35 cellular contexts compared by ENCODE assay signal in the genomic region with DNA sequence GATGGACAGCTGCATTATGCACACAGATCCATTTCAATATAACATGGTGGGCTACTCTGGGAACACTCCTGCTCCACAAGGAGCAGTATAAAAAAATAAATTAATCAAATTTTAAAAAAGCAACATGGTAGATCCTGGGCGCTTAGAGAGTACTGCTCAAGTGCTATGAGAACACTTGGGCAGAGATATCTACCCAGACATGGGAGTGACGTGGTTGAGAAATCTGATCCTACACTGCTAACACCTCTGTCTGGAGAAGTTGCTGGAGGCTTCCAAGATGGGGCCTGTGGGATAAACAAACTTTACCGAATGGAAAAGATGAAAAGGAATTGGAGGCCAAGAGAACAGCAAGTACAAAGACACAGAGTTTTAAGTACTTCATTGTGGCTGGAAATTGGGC. TPM values are rescaled to one million over a fixed set of nuclear protein-coding genes. Genes with fewer than 3 reads are reported as not detected.
"Had no signal": no experiment of that assay in that cellular context is flagged by ENCODE, and none has a peak within 500 bp of the region (broad histone marks: within the 10 kb centered on the region; RNA-seq: fewer than 3 reads in every experiment).

No MANE protein-coding gene starts in this region.

- H3K27ac Mint-ChIP-seq: activated B cell treated with CpG ODN at 0.5 μM for 24 hours; activated CD4-positive, alpha-beta memory T cell treated with anti-CD3 and anti-CD28 coated beads for 36 hours; activated CD4-positive, alpha-beta T cell treated with anti-CD3 and anti-CD28 coated beads, Interleukin-2, amount 10 ng/mL, durations not matched to agents 24 days and 14 days; activated CD8-positive, alpha-beta T cell treated with anti-CD3 and anti-CD28 coated beads for 36 hours; activated naive CD4-positive, alpha-beta T cell treated with anti-CD3 and anti-CD28 coated beads for 36 hours; activated naive CD4-positive, alpha-beta T cell treated with anti-CD3 and anti-CD28 coated beads, Interleukin-2, amount 50 U/mL, for 72 hours; activated T-cell treated with anti-CD3 and anti-CD28 coated beads, Interleukin-2, amount 50 U/mL, for 72 hours; activated T-helper 1 cell treated with anti-CD3 and anti-CD28 coated beads, Interleukin-12 subunit alpha, Interleukin-12 subunit beta, Interleukin-2, Interleukin-4 antibody, amounts not matched to agents 30 ng/mL and 10 ng/mL and 1 ng/mL, durations not matched to agents 14 hours and 24 hours and 36 hours; activated T-helper 17 cell treated with anti-CD3 and anti-CD28 coated beads, Interleukin-2, amount 50 U/mL, for 72 hours; T-helper 1 cell treated with Interleukin-12 subunit alpha and Interleukin-12 subunit beta and Interleukin-4 antibody, amounts not matched to agents 30 μg/mL and 1 μg/mL, for 36 hours; T-helper 2 cell treated with Interferon-gamma antibody and Interleukin-4, amounts not matched to agents 5 μg/mL and 100 μg/mL, for 36 hours had no signal

- H3K4me1 Mint-ChIP-seq: activated B cell treated with CpG ODN at 0.5 μM for 24 hours; activated CD4-positive, alpha-beta T cell treated with anti-CD3 and anti-CD28 coated beads, Interleukin-2, amount 10 ng/mL, durations not matched to agents 24 days and 14 days; activated T-helper 17 cell treated with anti-CD3 and anti-CD28 coated beads, Interleukin-2, amount 50 U/mL, for 72 hours had no signal

- ATAC-seq: activated CD8-positive, alpha-beta T cell treated with anti-CD3 and anti-CD28 coated beads for 36 hours; activated naive CD4-positive, alpha-beta T cell treated with anti-CD3 and anti-CD28 coated beads, Interleukin-2, amount 50 U/mL, for 72 hours; activated T-cell treated with anti-CD3 and anti-CD28 coated beads, Interleukin-2, amount 50 U/mL, for 4 hours; activated T-cell treated with anti-CD3 and anti-CD28 coated beads, Interleukin-2, amount 50 U/mL, for 72 hours; activated T-helper 17 cell treated with anti-CD3 and anti-CD28 coated beads, Interleukin-2, amount 50 U/mL, for 72 hours; body of pancreas had no signal

- H3K27me3 Mint-ChIP-seq: activated B cell treated with CpG ODN at 0.5 μM for 24 hours; activated CD4-positive, alpha-beta memory T cell treated with anti-CD3 and anti-CD28 coated beads for 36 hours; activated CD4-positive, alpha-beta T cell treated with anti-CD3 and anti-CD28 coated beads, Interleukin-2, amount 10 ng/mL, durations not matched to agents 24 days and 14 days; activated CD8-positive, alpha-beta T cell treated with anti-CD3 and anti-CD28 coated beads for 36 hours; activated T-helper 17 cell treated with anti-CD3 and anti-CD28 coated beads, Interleukin-2, amount 50 U/mL, for 72 hours had no signal

- H3K36me3 ChIP-seq: breast epithelium had no signal

- H3K4me3 Mint-ChIP-seq: activated B cell treated with CpG ODN at 0.5 μM for 24 hours; activated CD4-positive, alpha-beta memory T cell treated with anti-CD3 and anti-CD28 coated beads for 36 hours; activated CD4-positive, alpha-beta T cell treated with anti-CD3 and anti-CD28 coated beads, Interleukin-2, amount 10 ng/mL, durations not matched to agents 24 days and 14 days; activated CD8-positive, alpha-beta T cell treated with anti-CD3 and anti-CD28 coated beads for 36 hours; activated naive CD4-positive, alpha-beta T cell treated with anti-CD3 and anti-CD28 coated beads for 36 hours; activated T-cell treated with anti-CD3 and anti-CD28 coated beads, Interleukin-2, amount 50 U/mL, for 4 hours; activated T-cell treated with anti-CD3 and anti-CD28 coated beads, Interleukin-2, amount 50 U/mL, for 72 hours; activated T-helper 1 cell treated with anti-CD3 and anti-CD28 coated beads, Interleukin-12 subunit alpha, Interleukin-12 subunit beta, Interleukin-2, Interleukin-4 antibody, amounts not matched to agents 30 ng/mL and 10 ng/mL and 1 ng/mL, durations not matched to agents 14 hours and 24 hours and 36 hours; activated T-helper 17 cell treated with anti-CD3 and anti-CD28 coated beads, Interleukin-2, amount 50 U/mL, for 72 hours; T-helper 1 cell treated with Interleukin-12 subunit alpha and Interleukin-12 subunit beta and Interleukin-4 antibody, amounts not matched to agents 30 μg/mL and 1 μg/mL, for 36 hours; T-helper 2 cell treated with Interferon-gamma antibody and Interleukin-4, amounts not matched to agents 5 μg/mL and 100 μg/mL, for 36 hours had no signal

- H3K9me3 Mint-ChIP-seq: activated B cell treated with CpG ODN at 0.5 μM for 24 hours; activated CD4-positive, alpha-beta memory T cell treated with anti-CD3 and anti-CD28 coated beads for 36 hours; activated CD4-positive, alpha-beta T cell treated with anti-CD3 and anti-CD28 coated beads, Interleukin-2, amount 10 ng/mL, durations not matched to agents 24 days and 14 days; activated CD8-positive, alpha-beta T cell treated with anti-CD3 and anti-CD28 coated beads for 36 hours; activated naive CD4-positive, alpha-beta T cell treated with anti-CD3 and anti-CD28 coated beads for 36 hours; activated naive CD4-positive, alpha-beta T cell treated with anti-CD3 and anti-CD28 coated beads, Interleukin-2, amount 50 U/mL, for 72 hours; activated T-cell treated with anti-CD3 and anti-CD28 coated beads, Interleukin-2, amount 50 U/mL, for 4 hours; activated T-cell treated with anti-CD3 and anti-CD28 coated beads, Interleukin-2, amount 50 U/mL, for 72 hours; activated T-helper 1 cell treated with anti-CD3 and anti-CD28 coated beads, Interleukin-12 subunit alpha, Interleukin-12 subunit beta, Interleukin-2, Interleukin-4 antibody, amounts not matched to agents 30 ng/mL and 10 ng/mL and 1 ng/mL, durations not matched to agents 14 hours and 24 hours and 36 hours; activated T-helper 17 cell treated with anti-CD3 and anti-CD28 coated beads, Interleukin-2, amount 50 U/mL, for 72 hours; T-helper 1 cell treated with Interleukin-12 subunit alpha and Interleukin-12 subunit beta and Interleukin-4 antibody, amounts not matched to agents 30 μg/mL and 1 μg/mL, for 36 hours; T-helper 2 cell treated with Interferon-gamma antibody and Interleukin-4, amounts not matched to agents 5 μg/mL and 100 μg/mL, for 36 hours had no signal

- H3K27ac ChIP-seq: adrenal gland, body of pancreas, brain microvascular endothelial cell, breast epithelium, VCaP had no signal

- H3K9me3 ChIP-seq: adrenal gland, body of pancreas, breast epithelium had no signal

- H3K4me3 ChIP-seq: adrenal gland, body of pancreas, breast epithelium had no signal

- H3K4me1 ChIP-seq: adrenal gland, body of pancreas, breast epithelium had no signal

- DNase-seq: activated B cell treated with CpG ODN at 0.5 μM for 24 hours; activated CD4-positive, alpha-beta memory T cell treated with anti-CD3 and anti-CD28 coated beads for 36 hours; activated CD4-positive, alpha-beta T cell treated with anti-CD3 and anti-CD28 coated beads for 4 hours; activated CD4-positive, alpha-beta T cell treated with anti-CD3 and anti-CD28 coated beads, Interleukin-2, amount 10 ng/mL, durations not matched to agents 24 days and 14 days; activated CD4-positive, alpha-beta T cell treated with anti-CD3 and anti-CD28 coated beads, Interleukin-2, amount 50 U/mL, for 1 hour; activated CD4-positive, alpha-beta T cell treated with anti-CD3 and anti-CD28 coated beads, Interleukin-2, amount 50 U/mL, for 4 hours; activated CD4-positive, CD25-positive, alpha-beta regulatory T cell treated with anti-CD3 and anti-CD28 coated beads, Interleukin-2, amount 50 U/mL, for 72 hours; activated CD8-positive, alpha-beta memory T cell treated with anti-CD3 and anti-CD28 coated beads, Interleukin-2, amount 50 U/mL, for 4 hours; activated CD8-positive, alpha-beta T cell treated with anti-CD3 and anti-CD28 coated beads for 36 hours; activated effector memory CD4-positive, alpha-beta T cell treated with anti-CD3 and anti-CD28 coated beads, Interleukin-2, amount 50 U/mL, for 16 hours; activated gamma-delta T cell treated with Interleukin-2 at 50 U/mL for 16 hours; activated naive CD4-positive, alpha-beta T cell; activated naive CD4-positive, alpha-beta T cell treated with anti-CD3 and anti-CD28 coated beads for 36 hours; activated naive CD4-positive, alpha-beta T cell treated with anti-CD3 and anti-CD28 coated beads, Interleukin-2, amount 50 U/mL, for 16 hours; activated T-cell treated with anti-CD3 and anti-CD28 coated beads for 4 hours; activated T-cell treated with anti-CD3 and anti-CD28 coated beads, Interleukin-2, amount 50 U/mL, for 1 hour; activated T-cell treated with anti-CD3 and anti-CD28 coated beads, Interleukin-2, amount 50 U/mL, for 4 hours; activated T-cell treated with anti-CD3 and anti-CD28 coated beads, Interleukin-2, amount 50 U/mL, for 72 hours; adrenal gland; amniotic stem cell; aorta; body of pancreas; brain microvascular endothelial cell; central memory CD4-positive, alpha-beta T cell; T-helper 1 cell; T-helper 2 cell; T-helper 9 cell had no signal

RNA-seq across cellular contexts. Expression of a gene that starts 23.0 kb away (rescaled TPM):
- total RNA-seq: activated B cell treated with CpG ODN at 0.5 μM for 24 hours; activated CD4-positive, alpha-beta memory T cell treated with anti-CD3 and anti-CD28 coated beads for 36 hours; activated CD4-positive, alpha-beta T cell treated with anti-CD3 and anti-CD28 coated beads, Interleukin-2, amount 10 ng/mL, durations not matched to agents 24 days and 14 days; activated CD8-positive, alpha-beta memory T cell treated with anti-CD3 and anti-CD28 coated beads for 36 hours; activated CD8-positive, alpha-beta T cell treated with anti-CD3 and anti-CD28 coated beads for 36 hours; activated naive CD4-positive, alpha-beta T cell treated with anti-CD3 and anti-CD28 coated beads for 36 hours; activated naive CD4-positive, alpha-beta T cell treated with anti-CD3 and anti-CD28 coated beads, Interleukin-2, amount 50 U/mL, for 72 hours; activated T-helper 1 cell treated with anti-CD3 and anti-CD28 coated beads, Interleukin-12 subunit alpha, Interleukin-12 subunit beta, Interleukin-2, Interleukin-4 antibody, amounts not matched to agents 30 ng/mL and 10 ng/mL and 1 ng/mL, durations not matched to agents 14 hours and 24 hours and 36 hours; activated T-helper 17 cell treated with anti-CD3 and anti-CD28 coated beads, Interleukin-2, amount 50 U/mL, for 72 hours had no signal
